Comparison of ENCODE assay signal across 26 cellular contexts in genomic region chr9:136660971-136661540, GRCh38. TPM values are rescaled to one million over a fixed set of nuclear protein-coding genes. Genes with fewer than 3 reads are reported as not detected.
DNase-seq lines count a peak whose midpoint lies in the region; ATAC-seq and TF ChIP-seq lines count a peak whose summit lies in the region.
"Had no signal": no experiment of that assay in that cellular context is flagged by ENCODE, and none has a peak within 500 bp of the region (broad histone marks: within the 10 kb centered on the region; RNA-seq: fewer than 3 reads in every experiment).

No MANE protein-coding gene starts in this region.

- H3K36me3 ChIP-seq in esophagus squamous epithelium (no peaks in the 10 kb centered on the region), lung (ENCODE audit: control insufficient read depth in 2 of 2, insufficient read depth in 2 of 2, low read length in 2 of 2) (peaks cover 0 to 2% of the 10 kb centered on the region in 2 donors), thyroid gland (peaks cover 11 to 18% of the 10 kb centered on the region in 2 donors), neural progenitor cell (no peaks in the 10 kb centered on the region)
- H3K36me3 ChIP-seq: ascending aorta, HAP-1 had no signal

- TF ChIP-seq CTCF in activated B cell treated with CpG ODN at 0.5 μM for 24 hours (IDR thresholded peaks at IDR 0.05) = no peak
- no peak for TF ChIP-seq CTCF in esophagus squamous epithelium (IDR thresholded peaks at IDR 0.05)
- no peak for TF ChIP-seq CTCF in lung (IDR thresholded peaks at IDR 0.05; ENCODE audit: control extremely low read depth, extremely low read depth)
- TF ChIP-seq CTCF in thyroid gland (IDR thresholded peaks at IDR 0.05) = no peak
- TF ChIP-seq CTCF in neural progenitor cell (IDR thresholded peaks at IDR 0.05) = no peak

- H3K4me3 ChIP-seq in esophagus squamous epithelium (peak overlapping the region in 2 of 4 donors; percentile 54 to 65), lung (no peak overlapping the region), thyroid gland (replicated peaks in 1 of 3) (peak overlapping the region in 1 of 3 donors; percentile 2), neural progenitor cell (no peak overlapping the region)
- H3K4me3 ChIP-seq: ascending aorta, HAP-1, SK-N-MC had no signal

- H3K27ac Mint-ChIP-seq in activated B cell treated with CpG ODN at 0.5 μM for 24 hours = no peak overlapping the region
- no peak overlapping the region for H3K27ac Mint-ChIP-seq in neural progenitor cell
- H3K27ac Mint-ChIP-seq: activated CD4-positive, alpha-beta T cell treated with anti-CD3 and anti-CD28 coated beads, Interleukin-2, amount 10 ng/mL, durations not matched to agents 24 days and 14 days; activated naive CD4-positive, alpha-beta T cell treated with anti-CD3 and anti-CD28 coated beads, Interleukin-2, amount 50 U/mL, for 72 hours; activated T-helper 2 cell treated with anti-CD3 and anti-CD28 coated beads, Interferon-gamma antibody, Interleukin-2, Interleukin-4, amounts not matched to agents 10 μg/mL and 5 μg/mL and 100 μg/mL, durations not matched to agents 14 hours and 24 hours and 36 hours; CD4-positive, CD25-positive, alpha-beta regulatory T cell; stimulated activated effector memory CD8-positive, alpha-beta T cell treated with anti-CD3 and anti-CD28 coated beads, Interleukin-12 subunit alpha, Interleukin-12 subunit beta, amount 100 ng/mL, for 72 hours; T-helper 17 cell had no signal

- WGBS in esophagus squamous epithelium, 2 donors = 80% methylated on average over 2 of the region's 12 CpGs; no CpG with 5 or more reads in 1 of the 2 donors
- 32 to 47% methylated on average over 12 of the region's 12 CpGs for WGBS in lung, 2 donors
- 77 to 85% methylated on average over 6 to 10 of the region's 12 CpGs for WGBS in thyroid gland, 2 donors

- no peak for TF ChIP-seq POLR2A in esophagus squamous epithelium (IDR thresholded peaks at IDR 0.05)
- TF ChIP-seq POLR2A in thyroid gland (IDR thresholded peaks at IDR 0.05) = no peak

- H3K27me3 Mint-ChIP-seq in activated B cell treated with CpG ODN at 0.5 μM for 24 hours (peaks cover 30% of the 10 kb centered on the region), neural progenitor cell (ENCODE audit: insufficient read depth, low read depth) (peaks cover 7% of the 10 kb centered on the region)

- CTCF ChIA-PET in activated B cell treated with CpG ODN at 0.5 μM for 24 hours (lab: Charles Lee) = no interaction called here

- peaks cover 0 to 96% (median 2%) of the 10 kb centered on the region in 4 donors for H3K27me3 ChIP-seq in esophagus squamous epithelium
- H3K27me3 ChIP-seq in lung (ENCODE audit: control insufficient read depth, insufficient read depth) = no peaks in the 10 kb centered on the region
- no peaks in the 10 kb centered on the region for H3K27me3 ChIP-seq in thyroid gland
- peaks cover 12% of the 10 kb centered on the region for H3K27me3 ChIP-seq in neural progenitor cell

- no peaks in the 10 kb centered on the region for H3K9me3 ChIP-seq in esophagus squamous epithelium
- H3K9me3 ChIP-seq in lung (ENCODE audit: control insufficient read depth in 2 of 2, insufficient read depth in 1 of 2, low read length in 1 of 2) = peaks cover 0 to 5% of the 10 kb centered on the region in 2 donors
- no peaks in the 10 kb centered on the region for H3K9me3 ChIP-seq in thyroid gland
- no peaks in the 10 kb centered on the region for H3K9me3 ChIP-seq in neural progenitor cell (ENCODE audit: low read depth)
- H3K9me3 ChIP-seq: ascending aorta, HAP-1 had no signal

- intact Hi-C loops in activated B cell treated with CpG ODN at 0.5 μM for 24 hours (cut with micrococcal nuclease) (loop anchor here (10.0 kb wide), 1 partner anchor 54 kb away; the partner anchor contains the start of gene DIPK1B), esophagus squamous epithelium (cut with DNase I) (no loop called here), thyroid gland (cut with DNase I) (no loop called here)

- H3K27ac ChIP-seq in esophagus squamous epithelium = peak overlapping the region in 3 of 4 donors; percentile 50 to 84 (median 82)
- H3K27ac ChIP-seq in lung (ENCODE audit: low read depth in 1 of 2, low read length in 1 of 2) = peak overlapping the region; percentile 65 to 79
- peak overlapping the region in 2 of 3 donors; percentile 61 to 74 for H3K27ac ChIP-seq in thyroid gland
- no peak overlapping the region for H3K27ac ChIP-seq in neural progenitor cell
- H3K27ac ChIP-seq: HL-60, SK-N-MC had no signal

- H3K4me2 ChIP-seq in neural progenitor cell = no peak overlapping the region

- H3K36me3 Mint-ChIP-seq in activated B cell treated with CpG ODN at 0.5 μM for 24 hours (ENCODE audit: low read depth) (no peaks in the 10 kb centered on the region), neural progenitor cell (no peaks in the 10 kb centered on the region)
- H3K36me3 Mint-ChIP-seq: CD4-positive, CD25-positive, alpha-beta regulatory T cell; stimulated activated effector memory CD8-positive, alpha-beta T cell treated with anti-CD3 and anti-CD28 coated beads, Interleukin-12 subunit alpha, Interleukin-12 subunit beta, amount 100 ng/mL, for 72 hours had no signal

- H3K4me1 Mint-ChIP-seq in activated B cell treated with CpG ODN at 0.5 μM for 24 hours (peaks cover 19% of the 10 kb centered on the region), neural progenitor cell (peaks cover 5% of the 10 kb centered on the region)

- H3K4me1 ChIP-seq in esophagus squamous epithelium (peaks cover 2 to 41% (median 4%) of the 10 kb centered on the region in 3 donors), lung (ENCODE audit: control insufficient read depth in 2 of 2, insufficient read depth in 2 of 2, low read length in 2 of 2) (peaks cover 0 to 3% of the 10 kb centered on the region in 2 donors), thyroid gland (peaks cover 0 to 6% of the 10 kb centered on the region in 2 donors), neural progenitor cell (peaks cover 3% of the 10 kb centered on the region)
- H3K4me1 ChIP-seq: HAP-1 had no signal

- no peaks in the 10 kb centered on the region for H3K79me2 ChIP-seq in neural progenitor cell (ENCODE audit: low read depth)

- POLR2A ChIA-PET in activated B cell treated with CpG ODN at 0.5 μM for 24 hours (lab: Charles Lee) = interaction anchor here (0.5 to 1.4 kb wide), 2 partner anchors 8 to 67 kb away, joined by 3 to 4 read pairs; no protein-coding TSS in a partner anchor

- DNase-seq in activated B cell treated with CpG ODN at 0.5 μM for 24 hours (peak; percentile 14), esophagus squamous epithelium (lab: John Stamatoyannopoulos, UW) (no peak), lung (ENCODE audit: low spot score) (no peak), thyroid gland (no peak), NK-92 (lab: John Stamatoyannopoulos, UW; ENCODE audit: unreplicated experiment) (no peak), neural progenitor cell (ENCODE audit: low spot score) (no peak)
- DNase-seq: activated CD4-positive, alpha-beta T cell treated with anti-CD3 and anti-CD28 coated beads, Interleukin-2, amount 10 ng/mL, durations not matched to agents 24 days and 14 days; activated CD8-positive, alpha-beta memory T cell treated with anti-CD3 and anti-CD28 coated beads, Interleukin-2, amount 50 U/mL, for 4 hours; CD4-positive, CD25-positive, alpha-beta regulatory T cell; central memory CD4-positive, alpha-beta T cell; mammary epithelial cell; NCI-H1048; NCI-H1694 treated with DMSO at 0.1 percent for 48 hours; NCI-H2171; NCI-H524; stimulated activated CD4-positive, alpha-beta T cell treated with anti-CD3 and anti-CD28 coated beads, Interleukin-2, amount 100 ng/mL, for 48 hours; T-helper 17 cell had no signal

- no peak overlapping the region for H2AFZ ChIP-seq in neural progenitor cell (replicated peaks)

- H3K9ac ChIP-seq in neural progenitor cell = no peak overlapping the region

- peaks cover 8% of the 10 kb centered on the region for H3F3A ChIP-seq in neural progenitor cell (ENCODE audit: low read depth)

- H3K9me3 Mint-ChIP-seq in activated B cell treated with CpG ODN at 0.5 μM for 24 hours (no peaks in the 10 kb centered on the region), neural progenitor cell (peaks cover 2% of the 10 kb centered on the region)
- H3K9me3 Mint-ChIP-seq: activated CD4-positive, alpha-beta T cell treated with anti-CD3 and anti-CD28 coated beads, Interleukin-2, amount 10 ng/mL, durations not matched to agents 24 days and 14 days; activated naive CD4-positive, alpha-beta T cell treated with anti-CD3 and anti-CD28 coated beads, Interleukin-2, amount 50 U/mL, for 72 hours; activated T-helper 2 cell treated with anti-CD3 and anti-CD28 coated beads, Interferon-gamma antibody, Interleukin-2, Interleukin-4, amounts not matched to agents 10 μg/mL and 5 μg/mL and 100 μg/mL, durations not matched to agents 14 hours and 24 hours and 36 hours; stimulated activated effector memory CD8-positive, alpha-beta T cell treated with anti-CD3 and anti-CD28 coated beads, Interleukin-12 subunit alpha, Interleukin-12 subunit beta, amount 100 ng/mL, for 72 hours had no signal

- no peaks in the 10 kb centered on the region for H4K20me1 ChIP-seq in neural progenitor cell (ENCODE audit: low read depth)

- H3K4me3 Mint-ChIP-seq in activated B cell treated with CpG ODN at 0.5 μM for 24 hours (no peak overlapping the region), neural progenitor cell (no peak overlapping the region)
- H3K4me3 Mint-ChIP-seq: activated CD4-positive, alpha-beta T cell treated with anti-CD3 and anti-CD28 coated beads, Interleukin-2, amount 10 ng/mL, durations not matched to agents 24 days and 14 days; CD4-positive, CD25-positive, alpha-beta regulatory T cell; stimulated activated effector memory CD8-positive, alpha-beta T cell treated with anti-CD3 and anti-CD28 coated beads, Interleukin-12 subunit alpha, Interleukin-12 subunit beta, amount 100 ng/mL, for 72 hours; T-helper 17 cell had no signal

- ATAC-seq in activated B cell treated with CpG ODN at 0.5 μM for 24 hours (ENCODE audit: low read depth) = no peak
- no peak for ATAC-seq in lung (ENCODE audit: insufficient read depth, low FRiP score)
- ATAC-seq in GM21515 (IDR thresholded peaks at IDR 0.05; ENCODE audit: unreplicated experiment) = no peak
- ATAC-seq: activated naive CD4-positive, alpha-beta T cell treated with anti-CD3 and anti-CD28 coated beads, Interleukin-2, amount 50 U/mL, for 72 hours; stimulated activated effector memory CD8-positive, alpha-beta T cell treated with anti-CD3 and anti-CD28 coated beads, Interleukin-12 subunit alpha, Interleukin-12 subunit beta, amount 100 ng/mL, for 72 hours; T-helper 17 cell had no signal

RNA-seq across cellular contexts. Expression of gene EGFL7, which starts 1.7 kb away (rescaled TPM):
- total RNA-seq in activated B cell treated with CpG ODN at 0.5 μM for 24 hours = not detected in 2 replicates
- 10 to 100 TPM in 2 of 4 donors, 1 to 10 TPM in 2; 5.2 to 41.2 (median 21.2) TPM for total RNA-seq in esophagus squamous epithelium
- 100 to 1,000 TPM; 128 to 177 TPM for total RNA-seq in lung
- polyA plus RNA-seq in lung = 100 to 1,000 TPM; 275 to 379 TPM
- total RNA-seq in thyroid gland = 100 to 1,000 TPM in 1 of 4 donors, 10 to 100 TPM in 3; 38.4 to 143 (median 81.6) TPM
- total RNA-seq in neural progenitor cell (ENCODE audit: low replicate concordance) = 16.5 and 47.4 TPM in 2 replicates
- polyA plus RNA-seq: CD4-positive, CD25-positive, alpha-beta regulatory T cell had no signal

RNA-seq across cellular contexts. Expression of gene AGPAT2, which starts 26.2 kb away (rescaled TPM):
- total RNA-seq in activated B cell treated with CpG ODN at 0.5 μM for 24 hours (16.6 and 17.1 TPM in 2 replicates), esophagus squamous epithelium (10 to 100 TPM; 66.2 to 80.6 (median 75.8) TPM), lung (100 to 1,000 TPM in 1 of 2 donors, 10 to 100 TPM in 1; 81.7 to 184 TPM), thyroid gland (10 to 100 TPM; 58.6 to 78.7 (median 72.0) TPM), neural progenitor cell (ENCODE audit: low replicate concordance) (2.4 and 3.4 TPM in 2 replicates)
- polyA plus RNA-seq in lung = 100 to 1,000 TPM; 169 to 277 TPM

RNA-seq across cellular contexts. Expression of gene DIPK1B, which starts 51.3 kb away (rescaled TPM):
- 1.5 and 2.2 TPM in 2 replicates for total RNA-seq in activated B cell treated with CpG ODN at 0.5 μM for 24 hours
- 1 to 10 TPM in 3 of 4 donors, under 1 TPM in 1; 0.48 to 6.3 (median 1.1) TPM for total RNA-seq in esophagus squamous epithelium
- total RNA-seq in lung = 10 to 100 TPM; 14.5 to 26.7 TPM
- 10 to 100 TPM; 12.5 to 13.3 TPM for polyA plus RNA-seq in lung
- total RNA-seq in thyroid gland = 10 to 100 TPM; 19.4 to 23.6 (median 22.6) TPM
- total RNA-seq in neural progenitor cell (ENCODE audit: low replicate concordance) = 11.8 and 52.8 TPM in 2 replicates
- total RNA-seq: RPMI7951 had no signal
